Comparison of ENCODE assay signal across 8 cellular contexts in the genomic region with DNA sequence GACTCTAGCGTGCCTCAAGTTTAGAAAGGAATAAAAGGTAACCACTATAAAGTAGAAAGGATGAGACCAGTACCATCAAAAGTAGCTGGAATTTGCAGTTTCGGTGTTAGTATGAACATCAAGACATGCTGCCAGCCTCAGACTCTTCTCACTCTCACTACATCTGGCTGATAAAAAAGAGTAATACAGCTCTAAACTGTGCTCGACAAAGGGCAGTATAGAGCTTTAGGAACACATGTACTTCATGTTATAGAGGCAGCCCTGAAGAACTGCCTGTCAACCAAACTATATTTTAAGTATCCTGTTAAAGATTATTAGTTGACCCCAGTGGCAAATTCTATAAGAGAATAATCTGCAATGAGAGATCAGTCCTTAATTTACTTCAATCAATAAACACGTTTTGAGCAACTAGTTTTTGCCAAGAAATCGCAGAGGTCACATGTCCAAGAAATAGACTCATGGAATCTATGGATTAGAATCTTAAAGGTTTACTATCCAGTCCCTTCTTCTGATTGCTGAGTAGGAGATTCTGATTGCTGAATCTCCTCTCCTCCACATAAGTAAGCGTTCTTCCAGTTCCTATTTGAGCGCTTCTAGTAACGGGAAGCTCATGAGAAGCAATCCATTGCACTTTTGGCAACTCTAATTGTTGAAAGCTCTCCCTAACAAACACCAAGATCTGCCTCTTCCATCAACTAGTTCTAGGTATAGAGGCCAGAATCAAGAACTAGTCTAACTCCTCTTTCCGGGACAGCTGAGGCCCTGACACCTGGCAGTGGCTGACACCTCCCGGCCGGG.
DNase-seq lines count a peak whose midpoint lies in the region; ATAC-seq and TF ChIP-seq lines count a peak whose summit lies in the region.

No MANE protein-coding gene starts in this region.

- no peaks in the 10 kb centered on the region for H3K9me3 ChIP-seq in WERI-Rb-1 (ENCODE audit: severe bottlenecking)

- DNase-seq in EH (ENCODE audit: low read depth) (peak; percentile 50), WERI-Rb-1 (no peak), globus pallidus (ENCODE audit: low spot score) (peak; percentile 51), skeletal muscle cell (ENCODE audit: low read depth) (no peak), GOT3 (lab: John Stamatoyannopoulos, UW) (no peak), D341Med (ENCODE audit: low spot score) (no peak), NCI-H187 (lab: John Stamatoyannopoulos, UW) (no peak)

- H3K27me3 ChIP-seq in WERI-Rb-1 (ENCODE audit: insufficient read depth, low read depth, severe bottlenecking), result no peaks in the 10 kb centered on the region

- peak; percentile 34 for ATAC-seq in HG02678 (IDR thresholded peaks at IDR 0.05; ENCODE audit: unreplicated experiment)

- TF ChIP-seq CTCF in WERI-Rb-1 (IDR thresholded peaks at IDR 0.05; ENCODE audit: low read depth, low read length), result no peak

- H3K36me3 ChIP-seq in WERI-Rb-1, result peaks cover 27% of the 10 kb centered on the region

- H3K27ac ChIP-seq in WERI-Rb-1, result peak overlapping the region; percentile 84

- peak overlapping the region; percentile 96 for H3K4me3 ChIP-seq in WERI-Rb-1 (ENCODE audit: low read depth, low read length)
- H3K4me3 ChIP-seq in skeletal muscle cell (ENCODE audit: low read depth, low read length), result peak overlapping the region; percentile 83

Comparison
In these comparisons a context has a peak if more than half of its experiments do, and no peak if none do; other contexts are left out.
1. DNase-seq: peak in EH (single experiment) and globus pallidus (single experiment); none in WERI-Rb-1 (single experiment), skeletal muscle cell (single experiment), GOT3 (single experiment), D341Med (single experiment) and NCI-H187 (0 of 2).